In genomic region chr5:66909364-66909763, GRCh38 we compare ENCODE assay signal across 23 cellular contexts.
"Had no signal": no experiment of that assay in that cellular context is flagged by ENCODE, and none has a peak within 500 bp of the region (broad histone marks: within the 10 kb centered on the region; RNA-seq: fewer than 3 reads in every experiment).

No MANE protein-coding gene starts in this region.

- ATAC-seq: esophagus mucosa, foreskin keratinocyte, lower lobe of right lung, pancreas, right cardiac atrium, upper lobe of right lung had no signal

- H3K4me3 Mint-ChIP-seq: immature natural killer cell, memory B cell, mesothelial cell of epicardium, naive B cell, nephron had no signal

- DNase-seq: cortex of kidney; dorsolateral prefrontal cortex; effector CD8-positive, alpha-beta T cell; foreskin keratinocyte; immature natural killer cell; kidney; left cardiac atrium; left ventricle myocardium inferior; lower lobe of right lung; naive B cell; occipital lobe; pancreas; right cardiac atrium; small intestine; stimulated activated CD4-positive, alpha-beta T cell treated with anti-CD3 and anti-CD28 coated beads, Interleukin-12 subunit alpha, Interleukin-12 subunit beta, amount 100 ng/mL, for 4 hours; stimulated activated naive CD4-positive, alpha-beta T cell treated with Interleukin-2 at 50 U/mL for 16 hours; testis; upper lobe of right lung had no signal

- H3K9me3 Mint-ChIP-seq: immature natural killer cell, nephron had no signal

- H3K27me3 Mint-ChIP-seq: memory B cell, progenitor cell of endocrine pancreas had no signal

- H3K4me1 Mint-ChIP-seq: immature natural killer cell, naive B cell, nephron had no signal

- H3K27ac Mint-ChIP-seq: immature natural killer cell, memory B cell, mesothelial cell of epicardium, naive B cell, nephron, progenitor cell of endocrine pancreas had no signal
